In genomic region chrX:132614297-132614696, GRCh38 we compare ENCODE assay signal across 11 cellular contexts.
DNase-seq lines count a peak whose midpoint lies in the region; ATAC-seq and TF ChIP-seq lines count a peak whose summit lies in the region.
"Had no signal": no experiment of that assay in that cellular context is flagged by ENCODE, and none has a peak within 500 bp of the region (broad histone marks: within the 10 kb centered on the region; RNA-seq: fewer than 3 reads in every experiment).

No MANE protein-coding gene starts in this region.

- TF ChIP-seq CTCF in BJ (IDR thresholded peaks at IDR 0.05; ENCODE audit: insufficient read depth, low read depth, low read length) = peak; percentile 32; the same call in 1 of the 2 replicates
- TF ChIP-seq CTCF in GM13977 (IDR thresholded peaks at IDR 0.05; ENCODE audit: extremely low read depth, insufficient read depth, missing control alignments) = peak; percentile 31
- TF ChIP-seq CTCF in OCI-LY7 (conservative IDR thresholded peaks at IDR 0.05; ENCODE audit: low read length) = peak; percentile 54; the same call in 1 of the 2 replicates
- peak; percentile 48 for TF ChIP-seq CTCF in foreskin keratinocyte (conservative IDR thresholded peaks at IDR 0.05)

- CTCF ChIA-PET in BJ (lab: Yijun Ruan, JAX) = interaction anchor here (0.8 to 3.9 kb wide), 13 partner anchors 11 to 522 kb away, joined by 3 to 43 read pairs (median 4); partner anchors contain the start of gene RAP2C
- CTCF ChIA-PET in OCI-LY7 (lab: Charles Lee; ENCODE audit: unreplicated experiment) = no interaction called here

- H3K4me3 ChIP-seq in BJ (ENCODE audit: low read depth, low read length) = no peak overlapping the region
- H3K4me3 ChIP-seq in OCI-LY7 (ENCODE audit: low read depth, low read length, poor library complexity, severe bottlenecking) = no peak overlapping the region
- H3K4me3 ChIP-seq in MG63 = no peak overlapping the region
- H3K4me3 ChIP-seq: ovary had no signal

- H3K9me3 ChIP-seq in OCI-LY7 (ENCODE audit: low read length) (no peaks in the 10 kb centered on the region), MG63 (no peaks in the 10 kb centered on the region)
- H3K9me3 ChIP-seq: ovary had no signal

- no TSS peak for BruUV-seq in OCI-LY7 (replicated peaks; lab: Mats Ljungman, UMichigan)

- DNase-seq in BJ (ENCODE audit: low read depth) (no peak), GM13977 (ENCODE audit: low spot score) (no peak), OCI-LY7 (ENCODE audit: low spot score) (peak; percentile 15), foreskin keratinocyte (no peak), middle frontal gyrus (ENCODE audit: extremely low spot score, low spot score) (no peak), MG63 (no peak)
- no peak for DNase-seq in activated CD8-positive, alpha-beta memory T cell treated with anti-CD3 and anti-CD28 coated beads for 24 hours
- DNase-seq: DMS79, immature natural killer cell had no signal

- ATAC-seq in foreskin keratinocyte (no peak), HG02970 (IDR thresholded peaks at IDR 0.05; ENCODE audit: low FRiP score, unreplicated experiment) (no peak)

- H4K20me1 ChIP-seq in OCI-LY7 (ENCODE audit: insufficient read depth, low read length) = no peaks in the 10 kb centered on the region

- H3K79me2 ChIP-seq in OCI-LY7 (ENCODE audit: insufficient read depth, low read depth, low read length) = no peaks in the 10 kb centered on the region

- H3K27ac ChIP-seq in OCI-LY7 (ENCODE audit: low read depth, low read length, poor library complexity, severe bottlenecking) (no peak overlapping the region), foreskin keratinocyte (no peak overlapping the region)
- H3K27ac ChIP-seq: ovary had no signal

- H2AFZ ChIP-seq in OCI-LY7 (ENCODE audit: low read length) = no peak overlapping the region

- in situ Hi-C loops in GM13977 (cut with MboI; ENCODE audit: low pct_unique_long_range_greater_than_20kb, low sequenced_read_pairs, unreplicated experiment) = loop anchor here (25.0 kb wide), 1 partner anchor 327 kb away; no protein-coding TSS in a partner anchor

- intact Hi-C loops in OCI-LY7 (cut with micrococcal nuclease; ENCODE audit: unreplicated experiment) = loop anchor here (10.0 kb wide), 3 partner anchors 119 to 769 kb away; no protein-coding TSS in a partner anchor

- POLR2A ChIA-PET in BJ (lab: Charles Lee) (no interaction called here), OCI-LY7 (lab: Charles Lee) (interaction anchor here (0.5 kb wide), 1 partner anchor 295 kb away, joined by 6 read pairs; no protein-coding TSS in a partner anchor)

- no peak overlapping the region for H3K4me2 ChIP-seq in OCI-LY7 (ENCODE audit: low read length)

- H3K36me3 ChIP-seq in BJ (ENCODE audit: control insufficient read depth, insufficient read depth, low read length) = no peaks in the 10 kb centered on the region
- H3K36me3 ChIP-seq in OCI-LY7 (ENCODE audit: insufficient read depth, low read length) = no peaks in the 10 kb centered on the region
- no peaks in the 10 kb centered on the region for H3K36me3 ChIP-seq in MG63
- H3K36me3 ChIP-seq: ovary had no signal

- no peaks in the 10 kb centered on the region for H3K9me2 ChIP-seq in OCI-LY7 (ENCODE audit: insufficient read depth, low read length)

- H3K4me1 ChIP-seq in OCI-LY7 (ENCODE audit: insufficient read depth, low read length, poor library complexity, severe bottlenecking) = no peaks in the 10 kb centered on the region
- H3K4me1 ChIP-seq in foreskin keratinocyte = no peaks in the 10 kb centered on the region

- no peaks in the 10 kb centered on the region for H3K27me3 ChIP-seq in BJ (ENCODE audit: control insufficient read depth, insufficient read depth, low read length)
- no peaks in the 10 kb centered on the region for H3K27me3 ChIP-seq in foreskin keratinocyte
- no peaks in the 10 kb centered on the region for H3K27me3 ChIP-seq in MG63
- H3K27me3 ChIP-seq: ovary had no signal
